ENCODE assay signal across 18 cellular contexts in the genomic region with DNA sequence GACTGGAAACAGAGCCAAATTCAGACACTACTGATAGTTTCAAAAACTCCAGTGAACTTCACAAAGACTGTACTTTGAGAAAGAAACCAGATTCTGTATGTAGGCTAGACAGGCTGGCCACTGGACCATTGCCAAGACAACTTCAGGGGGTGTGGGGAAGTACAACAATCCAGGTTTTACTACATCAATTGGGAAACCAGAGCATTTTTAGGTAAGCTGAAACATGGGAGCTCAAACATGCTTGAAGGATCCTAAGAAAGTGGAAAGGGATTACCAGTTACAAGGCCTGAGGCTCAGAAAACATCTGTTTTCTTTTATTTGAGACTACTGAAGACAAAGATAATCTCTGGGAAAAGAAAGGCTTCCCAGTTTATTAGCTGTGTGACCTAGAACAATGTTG. TPM values are rescaled to one million over a fixed set of nuclear protein-coding genes. Genes with fewer than 3 reads are reported as not detected.
DNase-seq lines count a peak whose midpoint lies in the region; ATAC-seq and TF ChIP-seq lines count a peak whose summit lies in the region.
"Had no signal": no experiment of that assay in that cellular context is flagged by ENCODE, and none has a peak within 500 bp of the region (broad histone marks: within the 10 kb centered on the region; RNA-seq: fewer than 3 reads in every experiment).

No MANE protein-coding gene starts in this region.

- ATAC-seq in HG02759 (IDR thresholded peaks at IDR 0.05; ENCODE audit: unreplicated experiment) (no peak), HG03469 (IDR thresholded peaks at IDR 0.05; ENCODE audit: unreplicated experiment) (no peak), upper lobe of left lung (ENCODE audit: low FRiP score in 2 of 2) (no peak), HG03139 (IDR thresholded peaks at IDR 0.05; ENCODE audit: unreplicated experiment) (no peak)

- no peak for TF ChIP-seq CTCF in breast epithelium (IDR thresholded peaks at IDR 0.05)
- no peak for TF ChIP-seq CTCF in upper lobe of left lung (IDR thresholded peaks at IDR 0.05)

- intact Hi-C loops in breast epithelium (cut with DNase I; ENCODE audit: low total_unique reads) = no loop called here

- H3K27me3 ChIP-seq in breast epithelium = no peaks in the 10 kb centered on the region
- H3K27me3 ChIP-seq in upper lobe of left lung = no peaks in the 10 kb centered on the region
- H3K27me3 ChIP-seq: adrenal gland, BE2C, heart left ventricle had no signal

- peak overlapping the region; percentile 41 to 44 for H3K27ac ChIP-seq in breast epithelium
- H3K27ac ChIP-seq in upper lobe of left lung = no peak overlapping the region
- H3K27ac ChIP-seq: adrenal gland, heart left ventricle, PC-9 had no signal

- H3K36me3 ChIP-seq in breast epithelium = no peaks in the 10 kb centered on the region
- no peaks in the 10 kb centered on the region for H3K36me3 ChIP-seq in upper lobe of left lung
- H3K36me3 ChIP-seq: adrenal gland, BE2C, heart left ventricle had no signal

- TF ChIP-seq EP300 in upper lobe of left lung (IDR thresholded peaks at IDR 0.05) = no peak

- DNase-seq in EH (ENCODE audit: low read depth) (peak; percentile 73), NCI-H69 (lab: John Stamatoyannopoulos, UW) (peak; percentile 13), breast epithelium (ENCODE audit: low spot score in 2 of 2) (no peak), iris pigment epithelial cell (ENCODE audit: low read depth) (peak; percentile 75), upper lobe of left lung (no peak)
- DNase-seq: activated CD4-positive, alpha-beta T cell treated with anti-CD3 and anti-CD28 coated beads for 4 hours; activated T-cell treated with anti-CD3 and anti-CD28 coated beads, Interleukin-2, amount 50 U/mL, for 48 hours; BE2C; DMS79; NCI-H1092; NCI-H345; retina had no signal

- peaks cover 0 to 8% of the 10 kb centered on the region in 2 donors for H3K4me1 ChIP-seq in breast epithelium
- H3K4me1 ChIP-seq in upper lobe of left lung = peaks cover 6 to 16% (median 11%) of the 10 kb centered on the region in 4 donors
- H3K4me1 ChIP-seq: BE2C had no signal

- H3K9me3 ChIP-seq in breast epithelium = no peaks in the 10 kb centered on the region
- H3K9me3 ChIP-seq in upper lobe of left lung = no peaks in the 10 kb centered on the region
- H3K9me3 ChIP-seq: adrenal gland, BE2C, heart left ventricle had no signal

- no peak overlapping the region for H3K4me3 ChIP-seq in breast epithelium
- no peak overlapping the region for H3K4me3 ChIP-seq in upper lobe of left lung
- H3K4me3 ChIP-seq: adrenal gland, heart left ventricle, PC-9 had no signal

- TF ChIP-seq POLR2A in breast epithelium (IDR thresholded peaks at IDR 0.05) (no peak), upper lobe of left lung (IDR thresholded peaks at IDR 0.05) (no peak)

RNA-seq across cellular contexts. Expression of gene ZNF280D, which starts 26.9 kb away (rescaled TPM):
- total RNA-seq in breast epithelium (10 to 100 TPM; 66.1 to 94.8 (median 86.5) TPM), upper lobe of left lung (10 to 100 TPM; 21.2 to 67.4 (median 32.3) TPM)

Comparison
In these comparisons a context has a peak if more than half of its experiments do, and no peak if none do; other contexts are left out.
1. DNase-seq: peak in EH (single experiment), NCI-H69 (single experiment) and iris pigment epithelial cell (single experiment); none in breast epithelium (0 of 2) and upper lobe of left lung (0 of 2).
2. H3K27ac ChIP-seq: peak in breast epithelium (2 of 2); none in upper lobe of left lung (0 of 4).